Comparison of ENCODE assay signal across 23 cellular contexts in the genomic region with DNA sequence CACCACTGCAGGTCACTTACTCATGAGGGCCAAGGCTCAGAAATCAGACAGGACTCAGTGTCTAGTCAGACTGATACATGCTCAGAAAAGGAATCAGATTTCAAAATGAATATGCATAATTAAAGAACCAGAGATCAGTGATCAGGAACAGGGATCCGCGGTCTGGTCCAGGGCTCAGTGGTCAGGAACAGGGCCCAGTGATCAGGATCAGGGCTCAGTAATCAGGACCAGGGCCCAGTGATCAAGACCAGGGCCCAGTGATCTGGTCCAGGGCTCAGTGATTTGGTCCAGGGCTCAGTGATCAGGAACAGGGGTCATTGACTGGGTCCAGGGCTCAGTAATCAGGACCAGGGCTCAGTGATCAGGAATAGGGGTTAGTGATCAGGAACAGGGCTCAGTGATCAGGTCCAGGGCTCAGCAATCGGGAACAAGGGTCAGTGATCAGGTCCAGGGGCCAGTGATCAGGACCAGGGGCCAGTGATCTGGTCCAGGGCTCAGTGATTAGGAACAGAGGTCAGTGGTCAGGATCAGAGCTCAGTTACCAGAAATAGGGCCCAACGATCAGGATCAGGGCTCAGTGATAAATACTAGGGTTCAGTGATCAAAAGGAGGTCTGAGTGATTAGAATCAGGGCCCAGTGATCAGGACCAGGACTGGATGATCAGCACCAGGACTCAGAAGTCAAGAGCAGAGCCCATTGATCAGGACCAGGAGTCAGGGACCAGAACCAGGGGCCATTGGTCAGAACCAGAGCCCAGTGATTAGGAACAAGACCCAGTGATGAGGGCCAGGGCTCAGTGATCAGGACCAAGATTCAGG.
DNase-seq lines count a peak whose midpoint lies in the region; ATAC-seq and TF ChIP-seq lines count a peak whose summit lies in the region.
"Had no signal": no experiment of that assay in that cellular context is flagged by ENCODE, and none has a peak within 500 bp of the region (broad histone marks: within the 10 kb centered on the region; RNA-seq: fewer than 3 reads in every experiment).

No MANE protein-coding gene starts in this region.

- H3K27me3 ChIP-seq in colonic mucosa = no peaks in the 10 kb centered on the region
- H3K27me3 ChIP-seq: BLaER1 treated with 17β-estradiol and CSF1 and Interleukin-3, amounts not matched to agents 10 nM and 100 nM; stomach had no signal

- TF ChIP-seq CTCF in osteocyte (IDR thresholded peaks at IDR 0.05) (no peak), colonic mucosa (IDR thresholded peaks at IDR 0.05) (no peak), foreskin fibroblast (IDR thresholded peaks at IDR 0.05; ENCODE audit: low read depth, low read length) (no peak)

- peak; percentile 1 for ATAC-seq in GM19438 (IDR thresholded peaks at IDR 0.05; ENCODE audit: low read depth, unreplicated experiment)
- ATAC-seq: naive thymus-derived CD4-positive, alpha-beta T cell; SK-N-SH treated with all-trans-retinoic acid at 6 μM for 48 hours had no signal

- H3K4me3 Mint-ChIP-seq in T-helper 1 cell treated with Interleukin-12 subunit alpha and Interleukin-12 subunit beta and Interleukin-4 antibody, amounts not matched to agents 30 μg/mL and 1 μg/mL, for 36 hours = no peak overlapping the region
- no peak overlapping the region for H3K4me3 Mint-ChIP-seq in activated CD4-positive, alpha-beta memory T cell treated with anti-CD3 and anti-CD28 coated beads for 36 hours
- H3K4me3 Mint-ChIP-seq in osteocyte (ENCODE audit: unreplicated experiment) = no peak overlapping the region
- H3K4me3 Mint-ChIP-seq: naive thymus-derived CD4-positive, alpha-beta T cell had no signal

- no peaks in the 10 kb centered on the region for H3K36me3 Mint-ChIP-seq in T-helper 1 cell treated with Interleukin-12 subunit alpha and Interleukin-12 subunit beta and Interleukin-4 antibody, amounts not matched to agents 30 μg/mL and 1 μg/mL, for 36 hours (ENCODE audit: low read depth)
- H3K36me3 Mint-ChIP-seq in activated CD4-positive, alpha-beta memory T cell treated with anti-CD3 and anti-CD28 coated beads for 36 hours = no peaks in the 10 kb centered on the region
- no peaks in the 10 kb centered on the region for H3K36me3 Mint-ChIP-seq in osteocyte (ENCODE audit: unreplicated experiment)
- H3K36me3 Mint-ChIP-seq: naive thymus-derived CD4-positive, alpha-beta T cell had no signal

- no peaks in the 10 kb centered on the region for H3K27me3 Mint-ChIP-seq in T-helper 1 cell treated with Interleukin-12 subunit alpha and Interleukin-12 subunit beta and Interleukin-4 antibody, amounts not matched to agents 30 μg/mL and 1 μg/mL, for 36 hours (ENCODE audit: low read depth)
- peaks cover 1% of the 10 kb centered on the region for H3K27me3 Mint-ChIP-seq in activated CD4-positive, alpha-beta memory T cell treated with anti-CD3 and anti-CD28 coated beads for 36 hours
- H3K27me3 Mint-ChIP-seq in osteocyte (ENCODE audit: unreplicated experiment) = no peaks in the 10 kb centered on the region

- H3K4me1 Mint-ChIP-seq in T-helper 1 cell treated with Interleukin-12 subunit alpha and Interleukin-12 subunit beta and Interleukin-4 antibody, amounts not matched to agents 30 μg/mL and 1 μg/mL, for 36 hours (ENCODE audit: low read depth) = peaks cover 18% of the 10 kb centered on the region
- peaks cover 15% of the 10 kb centered on the region for H3K4me1 Mint-ChIP-seq in activated CD4-positive, alpha-beta memory T cell treated with anti-CD3 and anti-CD28 coated beads for 36 hours (ENCODE audit: low read depth)
- no peaks in the 10 kb centered on the region for H3K4me1 Mint-ChIP-seq in osteocyte (ENCODE audit: unreplicated experiment)

- intact Hi-C loops in activated CD4-positive, alpha-beta memory T cell treated with anti-CD3 and anti-CD28 coated beads for 36 hours (cut with micrococcal nuclease) = no loop called here
- intact Hi-C loops in colonic mucosa (cut with DNase I) = no loop called here

- no peak overlapping the region for H3K27ac ChIP-seq in colonic mucosa
- H3K27ac ChIP-seq: 22Rv1; BLaER1 treated with 17β-estradiol and CSF1 and Interleukin-3, amounts not matched to agents 10 nM and 100 nM; dorsolateral prefrontal cortex; epithelial cell of prostate; parathyroid adenoma had no signal

- H3K9ac ChIP-seq in colonic mucosa (ENCODE audit: low read depth in 2 of 2, low read length in 2 of 2) = no peak overlapping the region
- H3K9ac ChIP-seq: parathyroid adenoma had no signal

- no peaks in the 10 kb centered on the region for H3K36me3 ChIP-seq in colonic mucosa
- H3K36me3 ChIP-seq: BLaER1 treated with 17β-estradiol and CSF1 and Interleukin-3, amounts not matched to agents 10 nM and 100 nM; stomach had no signal

- H3K27ac Mint-ChIP-seq in T-helper 1 cell treated with Interleukin-12 subunit alpha and Interleukin-12 subunit beta and Interleukin-4 antibody, amounts not matched to agents 30 μg/mL and 1 μg/mL, for 36 hours = peak overlapping the region; percentile 29
- H3K27ac Mint-ChIP-seq in activated CD4-positive, alpha-beta memory T cell treated with anti-CD3 and anti-CD28 coated beads for 36 hours = peak overlapping the region; percentile 46
- no peak overlapping the region for H3K27ac Mint-ChIP-seq in osteocyte (ENCODE audit: unreplicated experiment)
- H3K27ac Mint-ChIP-seq: naive thymus-derived CD4-positive, alpha-beta T cell had no signal

- H3K4me3 ChIP-seq in colonic mucosa (no peak overlapping the region), foreskin fibroblast (ENCODE audit: low read depth in 1 of 2, low read length in 2 of 2) (no peak overlapping the region)
- H3K4me3 ChIP-seq: BLaER1 treated with 17β-estradiol and CSF1 and Interleukin-3, amounts not matched to agents 10 nM and 100 nM; dorsolateral prefrontal cortex; stomach had no signal

- DNase-seq in T-helper 1 cell = no peak
- DNase-seq in activated CD4-positive, alpha-beta memory T cell treated with anti-CD3 and anti-CD28 coated beads for 36 hours = no peak
- peak; percentile 65 for DNase-seq in osteocyte (ENCODE audit: extremely low spot score, unreplicated experiment)
- DNase-seq in NCI-H446 (lab: John Stamatoyannopoulos, UW) = no peak
- DNase-seq in colonic mucosa = no peak
- no peak for DNase-seq in foreskin fibroblast
- DNase-seq: activated effector memory CD4-positive, alpha-beta T cell treated with Interleukin-2 at 50 U/mL for 16 hours; anterior cingulate cortex; caudate nucleus; foreskin melanocyte; IMR-90; kidney glomerular epithelial cell; NCI-H226; stomach had no signal

- no peaks in the 10 kb centered on the region for H3K4me1 ChIP-seq in colonic mucosa
- H3K4me1 ChIP-seq: parathyroid adenoma, stomach had no signal

- no peaks in the 10 kb centered on the region for H3K9me3 ChIP-seq in colonic mucosa
- H3K9me3 ChIP-seq: BLaER1 treated with 17β-estradiol and CSF1 and Interleukin-3, amounts not matched to agents 10 nM and 100 nM; stomach had no signal

- CTCF ChIA-PET in activated CD4-positive, alpha-beta memory T cell treated with anti-CD3 and anti-CD28 coated beads for 36 hours (lab: Charles Lee) = no interaction called here

- POLR2A ChIA-PET in activated CD4-positive, alpha-beta memory T cell treated with anti-CD3 and anti-CD28 coated beads for 36 hours (lab: Charles Lee) = no interaction called here

- no peaks in the 10 kb centered on the region for H3K9me3 Mint-ChIP-seq in T-helper 1 cell treated with Interleukin-12 subunit alpha and Interleukin-12 subunit beta and Interleukin-4 antibody, amounts not matched to agents 30 μg/mL and 1 μg/mL, for 36 hours
- no peaks in the 10 kb centered on the region for H3K9me3 Mint-ChIP-seq in activated CD4-positive, alpha-beta memory T cell treated with anti-CD3 and anti-CD28 coated beads for 36 hours
- H3K9me3 Mint-ChIP-seq in osteocyte (ENCODE audit: unreplicated experiment) = peaks cover 9% of the 10 kb centered on the region
- H3K9me3 Mint-ChIP-seq: naive thymus-derived CD4-positive, alpha-beta T cell had no signal
